Comparison of ENCODE assay signal across 14 cellular contexts in the genomic region with DNA sequence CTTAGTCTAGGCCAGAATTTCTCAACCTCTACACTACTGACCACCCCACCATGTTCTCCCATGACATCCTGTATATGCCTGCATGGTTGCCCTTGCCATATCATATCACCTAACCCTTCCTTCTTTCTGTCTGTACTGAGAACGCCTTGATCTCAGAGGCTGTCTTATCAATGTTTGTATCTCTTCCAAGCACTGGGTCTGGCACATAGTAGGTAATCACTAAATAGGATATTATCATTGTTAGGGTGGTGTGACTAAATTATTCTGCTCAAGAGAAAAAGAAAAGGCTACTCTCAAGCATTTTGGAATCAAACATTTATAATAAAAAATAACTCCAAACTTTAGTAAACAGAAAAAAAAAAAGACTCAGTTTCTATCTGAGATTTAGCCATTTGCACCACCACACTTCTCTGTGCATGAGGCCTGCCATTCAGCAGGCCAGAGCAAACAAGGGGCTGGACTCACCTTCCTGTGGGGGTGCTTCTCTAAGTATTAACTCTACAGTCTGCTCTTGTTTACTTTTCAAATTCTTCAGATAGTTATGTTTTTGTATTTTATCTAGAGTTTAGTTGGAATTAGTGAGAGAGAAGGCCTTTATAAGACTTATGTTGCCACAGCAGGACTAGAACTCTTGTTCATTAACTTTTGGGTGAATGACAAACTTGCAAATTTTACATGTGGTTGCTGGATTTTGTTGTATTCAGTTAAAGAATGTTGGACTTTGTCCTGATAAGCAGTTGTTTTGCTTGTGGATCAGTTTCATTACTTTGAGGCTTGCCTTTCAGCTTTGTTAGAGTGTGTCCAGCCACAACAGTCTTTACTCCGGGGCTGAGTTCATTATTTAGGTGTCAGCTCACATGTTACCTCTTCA. TPM values are rescaled to one million over a fixed set of nuclear protein-coding genes. Genes with fewer than 3 reads are reported as not detected.
DNase-seq lines count a peak whose midpoint lies in the region; ATAC-seq, FAIRE-seq and TF ChIP-seq lines count a peak whose summit lies in the region.
"Had no signal": no experiment of that assay in that cellular context is flagged by ENCODE, and none has a peak within 500 bp of the region (broad histone marks: within the 10 kb centered on the region; RNA-seq: fewer than 3 reads in every experiment).

No MANE protein-coding gene starts in this region.

- intact Hi-C loops in CD4-positive, alpha-beta T cell (cut with DNase I, micrococcal nuclease), result no loop called here
- intact Hi-C loops in naive thymus-derived CD4-positive, alpha-beta T cell (cut with micrococcal nuclease), result no loop called here

- no peak for DNase-seq in CD4-positive, alpha-beta T cell
- peak; percentile 16 for DNase-seq in HuH-7.5 (ENCODE audit: low spot score)
- DNase-seq in naive thymus-derived CD4-positive, alpha-beta T cell, result no peak
- no peak for DNase-seq in H54 (ENCODE audit: insufficient read length, low spot score)
- DNase-seq in activated CD8-positive, alpha-beta memory T cell treated with anti-CD3 and anti-CD28 coated beads, Interleukin-2, amount 10 ng/mL, durations not matched to agents 7 days and 5 days, result no peak
- no peak for DNase-seq in endothelial cell (ENCODE audit: low spot score)
- DNase-seq: activated effector memory CD4-positive, alpha-beta T cell treated with Interleukin-2 at 50 U/mL for 16 hours; AML-193; immature natural killer cell; NCI-H2081 had no signal

- no peak for TF ChIP-seq POLR2A in H54 (IDR thresholded peaks at IDR 0.05; ENCODE audit: low read depth, low read length)

- no peaks in the 10 kb centered on the region for H3K9me3 ChIP-seq in CD4-positive, alpha-beta T cell (ENCODE audit: control insufficient read depth, low read length)
- no peaks in the 10 kb centered on the region for H3K9me3 ChIP-seq in duodenal mucosa (ENCODE audit: control insufficient read depth in 1 of 2, low read length in 2 of 2)
- H3K9me3 ChIP-seq in naive thymus-derived CD4-positive, alpha-beta T cell (ENCODE audit: control insufficient read depth in 2 of 3, low read length in 3 of 3), result no peaks in the 10 kb centered on the region

- CTCF ChIA-PET in CD4-positive, alpha-beta T cell (lab: Charles Lee), result interaction anchor here (1.7 kb wide), 1 partner anchor 179 kb away, joined by 5 read pairs; the partner anchor contains the start of gene CYREN
- CTCF ChIA-PET in naive thymus-derived CD4-positive, alpha-beta T cell (lab: Charles Lee), result interaction anchor here (1.5 kb wide), 1 partner anchor 158 kb away, joined by 6 read pairs; no protein-coding TSS in a partner anchor
- CTCF ChIA-PET in activated CD8-positive, alpha-beta memory T cell treated with anti-CD3 and anti-CD28 coated beads, Interleukin-2, amount 10 ng/mL, durations not matched to agents 7 days and 5 days (lab: Charles Lee), result interaction anchor here (0.6 kb wide), 1 partner anchor 179 kb away, joined by 5 read pairs; the partner anchor contains the start of gene CYREN

- TF ChIP-seq CTCF in CD4-positive, alpha-beta T cell (IDR thresholded peaks at IDR 0.05), result no peak
- no peak for TF ChIP-seq CTCF in endothelial cell (IDR thresholded peaks at IDR 0.05; ENCODE audit: unreplicated experiment)

- H3K4me1 Mint-ChIP-seq in CD4-positive, alpha-beta T cell (ENCODE audit: low read depth), result peaks cover 75% of the 10 kb centered on the region
- H3K4me1 Mint-ChIP-seq in naive thymus-derived CD4-positive, alpha-beta T cell, result peaks cover 25 to 95% (median 87%) of the 10 kb centered on the region in 7 donors
- peaks cover 64% of the 10 kb centered on the region for H3K4me1 Mint-ChIP-seq in activated CD8-positive, alpha-beta memory T cell treated with anti-CD3 and anti-CD28 coated beads, Interleukin-2, amount 10 ng/mL, durations not matched to agents 7 days and 5 days
- peaks cover 4% of the 10 kb centered on the region for H3K4me1 Mint-ChIP-seq in endothelial cell (ENCODE audit: unreplicated experiment)

- H3K36me3 ChIP-seq in duodenal mucosa (ENCODE audit: control insufficient read depth in 1 of 2, insufficient read depth in 2 of 2, low read length in 2 of 2), result peaks cover 0 to 9% of the 10 kb centered on the region in 2 donors
- H3K36me3 ChIP-seq in naive thymus-derived CD4-positive, alpha-beta T cell (ENCODE audit: control insufficient read depth in 2 of 3, insufficient read depth in 3 of 3, low read length in 3 of 3), result peaks cover 0 to 2% (median 0%) of the 10 kb centered on the region in 3 experiments

- H3K4me3 ChIP-seq in duodenal mucosa (ENCODE audit: low read depth in 1 of 2, low read length in 2 of 2), result no peak overlapping the region
- no peak overlapping the region for H3K4me3 ChIP-seq in naive thymus-derived CD4-positive, alpha-beta T cell (ENCODE audit: low read length)

- no peak for ATAC-seq in CD4-positive, alpha-beta T cell (ENCODE audit: poor library complexity)
- no peak for ATAC-seq in naive thymus-derived CD4-positive, alpha-beta T cell
- no peak for ATAC-seq in activated CD8-positive, alpha-beta memory T cell treated with anti-CD3 and anti-CD28 coated beads, Interleukin-2, amount 10 ng/mL, durations not matched to agents 7 days and 5 days
- ATAC-seq in HG03108 (IDR thresholded peaks at IDR 0.05; ENCODE audit: unreplicated experiment), result no peak
- ATAC-seq: Panc1 had no signal

- H3K36me3 Mint-ChIP-seq in CD4-positive, alpha-beta T cell (ENCODE audit: low read depth), result peaks cover 36% of the 10 kb centered on the region
- peaks cover 0 to 33% (median 5%) of the 10 kb centered on the region in 5 donors for H3K36me3 Mint-ChIP-seq in naive thymus-derived CD4-positive, alpha-beta T cell
- peaks cover 41% of the 10 kb centered on the region for H3K36me3 Mint-ChIP-seq in activated CD8-positive, alpha-beta memory T cell treated with anti-CD3 and anti-CD28 coated beads, Interleukin-2, amount 10 ng/mL, durations not matched to agents 7 days and 5 days
- H3K36me3 Mint-ChIP-seq in endothelial cell (ENCODE audit: low read depth, unreplicated experiment), result peaks cover 7% of the 10 kb centered on the region

- POLR2A ChIA-PET in CD4-positive, alpha-beta T cell (lab: Charles Lee), result interaction anchor here (0.8 kb wide), 1 partner anchor 156 kb away, joined by 3 read pairs; the partner anchor contains the start of gene TMEM140
- POLR2A ChIA-PET in naive thymus-derived CD4-positive, alpha-beta T cell (lab: Charles Lee), result interaction anchor here (1.0 to 1.6 kb wide), 2 partner anchors 156 to 179 kb away, joined by 3 to 5 read pairs; partner anchors contain the start of genes CYREN and TMEM140

- H3K27ac Mint-ChIP-seq in CD4-positive, alpha-beta T cell, result peak overlapping the region; percentile 37
- H3K27ac Mint-ChIP-seq in naive thymus-derived CD4-positive, alpha-beta T cell, result peak overlapping the region in 8 of 9 donors; percentile 71 to 96 (median 92)
- no peak overlapping the region for H3K27ac Mint-ChIP-seq in activated CD8-positive, alpha-beta memory T cell treated with anti-CD3 and anti-CD28 coated beads, Interleukin-2, amount 10 ng/mL, durations not matched to agents 7 days and 5 days
- H3K27ac Mint-ChIP-seq in endothelial cell (ENCODE audit: unreplicated experiment), result no peak overlapping the region

- no peak overlapping the region for H3K27ac ChIP-seq in CD4-positive, alpha-beta T cell (ENCODE audit: low read depth, low read length)
- H3K27ac ChIP-seq in duodenal mucosa (ENCODE audit: low read depth, low read length), result peak overlapping the region; percentile 22
- H3K27ac ChIP-seq in naive thymus-derived CD4-positive, alpha-beta T cell (ENCODE audit: low read depth, low read length), result peak overlapping the region; percentile 42

- no peak for FAIRE-seq in H54 (lab: Jason Lieb, UNC)
- FAIRE-seq: endometrium had no signal

- H3K4me1 ChIP-seq in duodenal mucosa (ENCODE audit: control insufficient read depth in 1 of 2, insufficient read depth in 2 of 2, low read length in 2 of 2), result peaks cover 21 to 35% of the 10 kb centered on the region in 2 donors
- peaks cover 6 to 39% of the 10 kb centered on the region in 2 donors for H3K4me1 ChIP-seq in naive thymus-derived CD4-positive, alpha-beta T cell (ENCODE audit: control insufficient read depth in 2 of 2, insufficient read depth in 2 of 2, low read length in 2 of 2)

- no peak overlapping the region for H3K9ac ChIP-seq in duodenal mucosa (ENCODE audit: low read depth in 1 of 2, low read length in 2 of 2)

- H3K9me3 Mint-ChIP-seq in CD4-positive, alpha-beta T cell, result no peaks in the 10 kb centered on the region
- no peaks in the 10 kb centered on the region for H3K9me3 Mint-ChIP-seq in naive thymus-derived CD4-positive, alpha-beta T cell
- H3K9me3 Mint-ChIP-seq in activated CD8-positive, alpha-beta memory T cell treated with anti-CD3 and anti-CD28 coated beads, Interleukin-2, amount 10 ng/mL, durations not matched to agents 7 days and 5 days (ENCODE audit: low read depth), result no peaks in the 10 kb centered on the region
- no peaks in the 10 kb centered on the region for H3K9me3 Mint-ChIP-seq in endothelial cell (ENCODE audit: unreplicated experiment)
- H3K9me3 Mint-ChIP-seq: immature natural killer cell had no signal

- no peak overlapping the region for H3K4me3 Mint-ChIP-seq in CD4-positive, alpha-beta T cell
- H3K4me3 Mint-ChIP-seq in naive thymus-derived CD4-positive, alpha-beta T cell, result peak overlapping the region in 3 of 10 donors; percentile 2 to 44 (median 39)
- no peak overlapping the region for H3K4me3 Mint-ChIP-seq in activated CD8-positive, alpha-beta memory T cell treated with anti-CD3 and anti-CD28 coated beads, Interleukin-2, amount 10 ng/mL, durations not matched to agents 7 days and 5 days
- no peak overlapping the region for H3K4me3 Mint-ChIP-seq in endothelial cell (ENCODE audit: unreplicated experiment)
- H3K4me3 Mint-ChIP-seq: immature natural killer cell had no signal

- no peaks in the 10 kb centered on the region for H3K27me3 ChIP-seq in CD4-positive, alpha-beta T cell (ENCODE audit: control insufficient read depth, insufficient read depth, low read length)
- H3K27me3 ChIP-seq in duodenal mucosa (ENCODE audit: control insufficient read depth in 1 of 2, insufficient read depth in 2 of 2, low read length in 2 of 2), result no peaks in the 10 kb centered on the region
- H3K27me3 ChIP-seq in naive thymus-derived CD4-positive, alpha-beta T cell (ENCODE audit: control insufficient read depth in 2 of 2, insufficient read depth in 2 of 2, low read length in 2 of 2), result no peaks in the 10 kb centered on the region

- H3K27me3 Mint-ChIP-seq in CD4-positive, alpha-beta T cell, result no peaks in the 10 kb centered on the region
- no peaks in the 10 kb centered on the region for H3K27me3 Mint-ChIP-seq in naive thymus-derived CD4-positive, alpha-beta T cell
- H3K27me3 Mint-ChIP-seq in activated CD8-positive, alpha-beta memory T cell treated with anti-CD3 and anti-CD28 coated beads, Interleukin-2, amount 10 ng/mL, durations not matched to agents 7 days and 5 days, result no peaks in the 10 kb centered on the region
- peaks cover 1% of the 10 kb centered on the region for H3K27me3 Mint-ChIP-seq in endothelial cell (ENCODE audit: unreplicated experiment)

RNA-seq across cellular contexts. Expression of gene AGBL3, which starts 5.4 kb away (rescaled TPM):
- 1 to 10 TPM; 2.2 to 2.5 TPM for total RNA-seq in CD4-positive, alpha-beta T cell
- 1 to 10 TPM; 2.1 to 6.6 (median 3.8) TPM for total RNA-seq in naive thymus-derived CD4-positive, alpha-beta T cell
- polyA plus RNA-seq in naive thymus-derived CD4-positive, alpha-beta T cell, result under 1 TPM; 0.51 to 0.54 TPM
- 1 to 10 TPM; 2.4 to 2.8 TPM for total RNA-seq in activated CD8-positive, alpha-beta memory T cell treated with anti-CD3 and anti-CD28 coated beads, Interleukin-2, amount 10 ng/mL, durations not matched to agents 7 days and 5 days
- total RNA-seq in endothelial cell (ENCODE audit: unreplicated experiment), result 3.0 TPM

Comparison
In these comparisons a context has a peak if more than half of its experiments do, and no peak if none do; other contexts are left out.
1. H3K27ac Mint-ChIP-seq: peak in CD4-positive, alpha-beta T cell (single experiment) and naive thymus-derived CD4-positive, alpha-beta T cell (8 of 9); none in activated CD8-positive, alpha-beta memory T cell treated with anti-CD3 and anti-CD28 coated beads, Interleukin-2, amount 10 ng/mL, durations not matched to agents 7 days and 5 days (single experiment) and endothelial cell (single experiment).